8 cellular contexts compared by ENCODE assay signal in genomic region chr11:117143871-117144476, GRCh38. TPM values are rescaled to one million over a fixed set of nuclear protein-coding genes. Genes with fewer than 3 reads are reported as not detected.
A peak's percentile ranks its signal among the peaks of the same experiment; 100 is the strongest.
DNase-seq lines count a peak whose midpoint lies in the region; ATAC-seq and TF ChIP-seq lines count a peak whose summit lies in the region.

TSS of gene PAFAH1B2 (plus strand) at chr11:117144287. CDS start at chr11:117152448, 8,161 bp downstream.

- DNase-seq in GM13976 (ENCODE audit: low spot score), result peak; percentile 99
- peak; percentile 51 for DNase-seq in NCI-H1436 treated with DMSO at 0.1 percent for 48 hours (lab: John Stamatoyannopoulos, UW)
- DNase-seq in T follicular helper cell (ENCODE audit: low read depth), result peak; percentile 91
- DNase-seq in adipocyte (ENCODE audit: low read depth), result peak; percentile 98
- DNase-seq in cardiac muscle cell (ENCODE audit: low read depth in 1 of 2, low spot score in 1 of 2), result peak; percentile 94 to 96
- peak; percentile 95 to 97 for DNase-seq in tibial artery

- H3K27me3 ChIP-seq in adipocyte (replicated peaks; ENCODE audit: control insufficient read depth, insufficient read depth, low read length) (no peaks in the 10 kb centered on the region), cardiac muscle cell (no peaks in the 10 kb centered on the region), parathyroid adenoma (ENCODE audit: control insufficient read depth, insufficient read depth, low read length) (no peaks in the 10 kb centered on the region), tibial artery (peaks cover 0 to 5% of the 10 kb centered on the region in 2 donors)

- intact Hi-C loops in tibial artery (cut with DNase I; ENCODE audit: low total_unique reads), result no loop called here

- H3K4me3 ChIP-seq in adipocyte (ENCODE audit: low read length) (peak within 1 kb of the TSS; percentile 85), cardiac muscle cell (peak within 1 kb of the TSS; percentile 67), parathyroid adenoma (ENCODE audit: low read depth, low read length) (peak within 1 kb of the TSS; percentile 69), tibial artery (peak within 1 kb of the TSS; percentile 64 to 82)

- peaks cover 17% of the 10 kb centered on the region for H3K79me2 ChIP-seq in parathyroid adenoma

- H3K9me3 ChIP-seq in adipocyte (ENCODE audit: control insufficient read depth, low read length), result no peaks in the 10 kb centered on the region
- no peaks in the 10 kb centered on the region for H3K9me3 ChIP-seq in cardiac muscle cell (ENCODE audit: low read depth)
- H3K9me3 ChIP-seq in parathyroid adenoma (ENCODE audit: control insufficient read depth, low read length), result no peaks in the 10 kb centered on the region
- no peaks in the 10 kb centered on the region for H3K9me3 ChIP-seq in tibial artery

- in situ Hi-C loops in GM13976 (cut with MboI; ENCODE audit: low sequenced_read_pairs, unreplicated experiment), result no loop called here

- peak; percentile 92 for ATAC-seq in HG02852 (IDR thresholded peaks at IDR 0.05; ENCODE audit: unreplicated experiment)

- peak within 1 kb of the TSS; percentile 91 for H3K4me2 ChIP-seq in parathyroid adenoma (ENCODE audit: low read length)

- H3K9ac ChIP-seq in adipocyte (ENCODE audit: low read length) (peak within 1 kb of the TSS; percentile 93), parathyroid adenoma (no peak within 1 kb of the TSS)

- H3K27ac ChIP-seq in cardiac muscle cell (peak within 1 kb of the TSS; percentile 86), parathyroid adenoma (peak within 1 kb of the TSS; percentile 90), tibial artery (peak within 1 kb of the TSS; percentile 83 to 85)

- peaks cover 23% of the 10 kb centered on the region for H3K36me3 ChIP-seq in adipocyte (ENCODE audit: control insufficient read depth, insufficient read depth, low read length, severe bottlenecking)
- H3K36me3 ChIP-seq in cardiac muscle cell, result peaks cover 5% of the 10 kb centered on the region
- no peaks in the 10 kb centered on the region for H3K36me3 ChIP-seq in parathyroid adenoma (ENCODE audit: control insufficient read depth, insufficient read depth, low read length)
- peaks cover 0 to 13% (median 10%) of the 10 kb centered on the region in 3 donors for H3K36me3 ChIP-seq in tibial artery

- TF ChIP-seq CTCF in GM13976 (IDR thresholded peaks at IDR 0.05; ENCODE audit: borderline replicate concordance, control extremely low read depth, extremely low read depth, insufficient read depth, missing control alignments) (no peak), cardiac muscle cell (IDR thresholded peaks at IDR 0.05; ENCODE audit: low read depth, low read length) (no peak), parathyroid adenoma (IDR thresholded peaks at IDR 0.05) (no peak), tibial artery (IDR thresholded peaks at IDR 0.05) (no peak)

- H2AFZ ChIP-seq in parathyroid adenoma, result peak within 1 kb of the TSS; percentile 97

- H3K4me1 ChIP-seq in adipocyte (ENCODE audit: control insufficient read depth, insufficient read depth, low read length) (peaks cover 28% of the 10 kb centered on the region), cardiac muscle cell (ENCODE audit: low read depth) (peaks cover 12% of the 10 kb centered on the region), parathyroid adenoma (peaks cover 3% of the 10 kb centered on the region), tibial artery (peaks cover 0 to 43% (median 23%) of the 10 kb centered on the region in 4 donors)

RNA-seq across cellular contexts. Expression of gene PAFAH1B2, which starts in this region (rescaled TPM):
- 58.7 and 71.8 TPM in 2 replicates for total RNA-seq in cardiac muscle cell
- polyA plus RNA-seq in cardiac muscle cell, result 25.6 and 25.8 TPM in 2 replicates

Comparison
In these comparisons a context has a peak if more than half of its experiments do, and no peak if none do; other contexts are left out.
1. Peak in every context shown above with its lines: DNase-seq, ATAC-seq, H3K4me3 ChIP-seq and H3K27ac ChIP-seq.